In the genomic region with DNA sequence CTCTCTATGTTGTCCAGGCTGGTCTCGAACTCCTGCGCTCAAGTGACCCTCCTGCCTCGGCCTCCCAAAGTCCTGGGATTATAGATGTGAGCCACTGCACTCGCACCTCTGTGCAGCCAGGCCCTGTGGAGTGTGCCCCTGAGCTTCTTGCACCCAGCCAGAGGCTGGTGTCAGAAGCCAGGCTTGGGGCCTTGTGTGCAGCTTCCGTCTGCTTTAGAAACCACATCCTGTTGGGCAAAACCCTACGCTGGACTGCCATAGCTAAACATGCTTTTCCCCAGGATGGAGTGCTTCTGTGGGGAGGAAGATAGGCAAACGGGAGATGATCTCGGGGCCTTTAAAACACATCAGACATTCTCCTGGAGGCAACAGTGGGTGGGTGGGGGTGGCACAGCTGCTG, we compare ENCODE assay signal across 10 cellular contexts. TPM values are rescaled to one million over a fixed set of nuclear protein-coding genes. Genes with fewer than 3 reads are reported as not detected.
DNase-seq lines count a peak whose midpoint lies in the region; TF ChIP-seq lines count a peak whose summit lies in the region.
"Had no signal": no experiment of that assay in that cellular context is flagged by ENCODE, and none has a peak within 500 bp of the region (broad histone marks: within the 10 kb centered on the region; RNA-seq: fewer than 3 reads in every experiment).

No MANE protein-coding gene starts in this region.

- BruUV-seq in Calu3 (replicated peaks; lab: Mats Ljungman, UMichigan), result no TSS peak

- no peaks in the 10 kb centered on the region for H3K27me3 Mint-ChIP-seq in Calu3 (ENCODE audit: unreplicated experiment)
- no peaks in the 10 kb centered on the region for H3K27me3 Mint-ChIP-seq in mesothelial cell of epicardium (ENCODE audit: low read depth)

- WGBS in smooth muscle cell (ENCODE audit: low lambda C conversion rate), result 79% methylated on average over 8 of the region's 8 CpGs

- no peaks in the 10 kb centered on the region for H3K4me1 ChIP-seq in smooth muscle cell (ENCODE audit: low read depth)

- H3K27ac Mint-ChIP-seq in Calu3 (ENCODE audit: unreplicated experiment) (no peak overlapping the region), mesothelial cell of epicardium (no peak overlapping the region)

- H3K36me3 ChIP-seq in smooth muscle cell (ENCODE audit: low read depth), result no peaks in the 10 kb centered on the region

- no peak overlapping the region for H3K4me2 ChIP-seq in smooth muscle cell

- H3K4me3 Mint-ChIP-seq in Calu3 (ENCODE audit: low read depth, unreplicated experiment) (no peak overlapping the region), mesothelial cell of epicardium (no peak overlapping the region)

- CTCF ChIA-PET in Calu3 (lab: Charles Lee), result interaction anchor here (0.9 kb wide), 1 partner anchor 503 kb away, joined by 3 read pairs; no protein-coding TSS in a partner anchor

- H3K9me3 Mint-ChIP-seq in Calu3 (ENCODE audit: low read depth, unreplicated experiment) (no peaks in the 10 kb centered on the region), mesothelial cell of epicardium (no peaks in the 10 kb centered on the region)

- intact Hi-C loops in Calu3 (cut with micrococcal nuclease; ENCODE audit: unreplicated experiment), result no loop called here

- TF ChIP-seq CTCF in Calu3 (IDR thresholded peaks at IDR 0.05; ENCODE audit: unreplicated experiment) (no peak), mesothelial cell of epicardium (IDR thresholded peaks at IDR 0.05; ENCODE audit: unreplicated experiment) (no peak), smooth muscle cell (IDR thresholded peaks at IDR 0.05; ENCODE audit: borderline replicate concordance, insufficient read depth, poor library complexity, severe bottlenecking) (no peak)

- H3K27me3 ChIP-seq in smooth muscle cell (ENCODE audit: low read depth), result no peaks in the 10 kb centered on the region

- H4K20me1 ChIP-seq in smooth muscle cell (ENCODE audit: low read depth), result no peaks in the 10 kb centered on the region

- H3K4me1 Mint-ChIP-seq in Calu3 (ENCODE audit: low read depth, unreplicated experiment) (no peaks in the 10 kb centered on the region), mesothelial cell of epicardium (no peaks in the 10 kb centered on the region)

- H2AFZ ChIP-seq in smooth muscle cell (ENCODE audit: low read depth), result no peak overlapping the region

- no peak overlapping the region for H3K9ac ChIP-seq in smooth muscle cell (ENCODE audit: low read depth)

- H3K36me3 Mint-ChIP-seq in Calu3 (ENCODE audit: insufficient read depth, unreplicated experiment), result peaks cover 9% of the 10 kb centered on the region
- H3K36me3 Mint-ChIP-seq in mesothelial cell of epicardium, result peaks cover 17% of the 10 kb centered on the region

- DNase-seq in HT1080 (ENCODE audit: low read depth) (peak; percentile 37), T-helper 1 cell (peak in 4 of 5 donors; percentile 28 to 85 (median 31)), Calu3 (no peak), mesothelial cell of epicardium (ENCODE audit: low spot score in 2 of 2, unreplicated experiment in 2 of 2) (no peak), smooth muscle cell (lab: John Stamatoyannopoulos, UW; ENCODE audit: unreplicated experiment) (no peak), NCI-H1105 (lab: John Stamatoyannopoulos, UW) (no peak)
- peak; percentile 62 for DNase-seq in central memory CD4-positive, alpha-beta T cell
- DNase-seq in stimulated activated CD8-positive, alpha-beta memory T cell treated with anti-CD3 and anti-CD28 coated beads, Interleukin-2, amount 100 ng/mL, for 1 hour (ENCODE audit: low read depth in 2 of 2), result peak; percentile 16 to 28

- no peaks in the 10 kb centered on the region for H3F3A ChIP-seq in smooth muscle cell (ENCODE audit: low read depth)

- no peaks in the 10 kb centered on the region for H3K79me2 ChIP-seq in smooth muscle cell (ENCODE audit: low read depth)

- no peak overlapping the region for H3K4me3 ChIP-seq in smooth muscle cell

- H3K9me3 ChIP-seq in smooth muscle cell (replicated peaks; ENCODE audit: low read depth), result no peaks in the 10 kb centered on the region

- H3K27ac ChIP-seq in smooth muscle cell (ENCODE audit: low read depth), result no peak overlapping the region

RNA-seq across cellular contexts. Expression of a gene that starts 40.1 kb away (rescaled TPM):
- not detected in 2 replicates for total RNA-seq in HT1080 (2014; rRNA removed; shearing (Covaris generic))
- polyA plus RNA-seq in HT1080 (2015; cell fraction: cytosol; rRNA removed), result not detected in 2 replicates
- polyA plus RNA-seq in HT1080 (2015; cell fraction: nucleus; rRNA removed), result not detected in 2 replicates
- total RNA-seq in Calu3 (2022), result not detected in 2 replicates
- not detected in 3 replicates for total RNA-seq in mesothelial cell of epicardium
- total RNA-seq in smooth muscle cell, result not detected in 2 replicates
- not detected in 2 replicates for polyA plus RNA-seq in smooth muscle cell
- total RNA-seq: glomerular endothelial cell, posterior vena cava had no signal

RNA-seq across cellular contexts. Expression of a gene that starts 54.3 kb away (rescaled TPM):
- total RNA-seq in HT1080 (2014; rRNA removed; shearing (Covaris generic)), result 43.6 and 49.1 TPM in 2 replicates
- polyA plus RNA-seq in HT1080 (2015; cell fraction: cytosol; rRNA removed), result 27.9 and 30.5 TPM in 2 replicates
- 24.8 and 27.8 TPM in 2 replicates for polyA plus RNA-seq in HT1080 (2015; cell fraction: nucleus; rRNA removed)
- 16.0 and 19.6 TPM in 2 replicates for total RNA-seq in Calu3 (2022)
- total RNA-seq in mesothelial cell of epicardium, result 21.9 to 26.6 TPM (median 23.2 TPM) in 3 replicates
- total RNA-seq in smooth muscle cell, result 9.7 and 13.6 TPM in 2 replicates
- polyA plus RNA-seq in smooth muscle cell, result 18.7 and 20.2 TPM in 2 replicates

Comparison
In these comparisons a context has a peak if more than half of its experiments do, and no peak if none do; other contexts are left out.
1. DNase-seq: peak in HT1080 (single experiment), T-helper 1 cell (4 of 5), central memory CD4-positive, alpha-beta T cell (single experiment) and stimulated activated CD8-positive, alpha-beta memory T cell treated with anti-CD3 and anti-CD28 coated beads, Interleukin-2, amount 100 ng/mL, for 1 hour (2 of 2); none in Calu3 (single experiment), mesothelial cell of epicardium (0 of 2), smooth muscle cell (single experiment) and NCI-H1105 (single experiment).